Comparison of ENCODE assay signal across 21 cellular contexts in the genomic region with DNA sequence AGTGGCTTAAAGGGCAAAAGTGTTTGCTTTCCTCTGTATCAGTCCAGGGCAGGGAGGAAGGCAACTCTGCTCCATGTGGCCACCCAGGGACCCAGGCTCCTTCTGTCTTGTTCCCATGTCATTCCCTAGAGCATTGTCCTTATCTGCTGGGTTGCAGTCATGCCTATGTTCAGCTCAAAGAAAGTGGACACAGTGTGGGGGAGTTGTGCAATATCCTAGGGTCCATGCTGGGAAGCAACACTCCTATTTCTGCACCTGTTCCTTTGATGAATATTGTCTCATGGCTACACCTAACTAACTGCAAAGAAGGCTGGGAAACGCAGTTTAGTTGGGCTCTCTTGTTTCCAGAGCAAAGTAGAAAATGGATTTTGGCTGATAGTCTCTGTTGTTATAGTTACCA.
DNase-seq lines count a peak whose midpoint lies in the region; FAIRE-seq and TF ChIP-seq lines count a peak whose summit lies in the region.
"Had no signal": no experiment of that assay in that cellular context is flagged by ENCODE, and none has a peak within 500 bp of the region (broad histone marks: within the 10 kb centered on the region; RNA-seq: fewer than 3 reads in every experiment).

No MANE protein-coding gene starts in this region.

- H3K14ac ChIP-seq in H1 (ENCODE audit: insufficient read length) (no peak overlapping the region), neuronal stem cell (ENCODE audit: low read length) (no peak overlapping the region)

- H3K27ac ChIP-seq in H1 (ENCODE audit: low read depth, low read length) (no peak overlapping the region), neuronal stem cell (replicated peaks; ENCODE audit: low read length) (no peak overlapping the region)
- H3K27ac ChIP-seq: 22Rv1, A549, C4-2B, GM23248 had no signal

- H3K9me3 Mint-ChIP-seq in nephron progenitor cell: no peaks in the 10 kb centered on the region
- H3K9me3 Mint-ChIP-seq: CD4-positive, alpha-beta T cell had no signal

- peaks cover 5% of the 10 kb centered on the region for H3K27me3 Mint-ChIP-seq in nephron progenitor cell (ENCODE audit: low read depth, poor library complexity)

- H3K23me2 ChIP-seq in H1 (ENCODE audit: low read depth, low read length): no peaks in the 10 kb centered on the region

- no peak for TF ChIP-seq RAD21 in H1 (IDR thresholded peaks at IDR 0.05 in 1 of 2, conservative IDR thresholded peaks at IDR 0.05 in 1 of 2; ENCODE audit: low read depth in 2 of 2, low read length in 2 of 2)

- no peak overlapping the region for H3K4me3 Mint-ChIP-seq in nephron progenitor cell
- H3K4me3 Mint-ChIP-seq: CD4-positive, alpha-beta T cell had no signal

- TF ChIP-seq EP300 in H1 (IDR thresholded peaks at IDR 0.05; ENCODE audit: borderline replicate concordance in 1 of 2, low read depth in 2 of 2, low read length in 2 of 2): no peak

- H2BK15ac ChIP-seq in H1 (ENCODE audit: low read length) (no peak overlapping the region), neuronal stem cell (ENCODE audit: low read length) (no peak overlapping the region)

- H3K18ac ChIP-seq in H1 (ENCODE audit: extremely low read depth, low read length) (no peak overlapping the region), neuronal stem cell (ENCODE audit: low read length) (peak overlapping the region; percentile 13)

- no peak overlapping the region for H3K4me2 ChIP-seq in H1 (ENCODE audit: insufficient read depth in 1 of 2, low read depth in 2 of 2, low read length in 2 of 2)
- no peak overlapping the region for H3K4me2 ChIP-seq in neuronal stem cell (ENCODE audit: insufficient read depth, low read length, poor library complexity, severe bottlenecking)
- H3K4me2 ChIP-seq: A549 had no signal

- TF ChIP-seq CTCF in H1 (IDR thresholded peaks at IDR 0.05; ENCODE audit: control extremely low read depth in 1 of 3, insufficient read depth in 1 of 3, low read depth in 1 of 3, low read length in 3 of 3) (no peak), nephron progenitor cell (IDR thresholded peaks at IDR 0.05) (no peak)

- H4K20me1 ChIP-seq in H1 (replicated peaks in 1 of 2; ENCODE audit: control insufficient read depth in 1 of 2, insufficient read depth in 2 of 2, low read length in 2 of 2): no peaks in the 10 kb centered on the region

- H2AFZ ChIP-seq in H1 (ENCODE audit: low read length) (no peak overlapping the region; the same call in 1 of the 2 replicates), neuronal stem cell (ENCODE audit: low read length) (no peak overlapping the region)
- H2AFZ ChIP-seq: GM23248 had no signal

- no peak for FAIRE-seq in H1 (lab: Jason Lieb, UNC)
- FAIRE-seq: A549, D721Med, GM12878, GM19239, H54 had no signal

- no peak overlapping the region for H4K5ac ChIP-seq in H1 (ENCODE audit: insufficient read length, low read depth, low read length)

- H4K8ac ChIP-seq in H1 (ENCODE audit: extremely low read depth, insufficient read depth, low read length) (no peak overlapping the region), neuronal stem cell (ENCODE audit: low read depth, low read length) (no peak overlapping the region)

- TF ChIP-seq POLR2A in H1 (IDR thresholded peaks at IDR 0.05; ENCODE audit: control extremely low read depth in 1 of 2, low read depth in 2 of 2, low read length in 2 of 2): no peak

- no peak overlapping the region for H3K4ac ChIP-seq in H1 (replicated peaks; ENCODE audit: insufficient read length, low read depth, low read length)
- no peak overlapping the region for H3K4ac ChIP-seq in neuronal stem cell (ENCODE audit: low read length)

- DNase-seq in DMS53 (lab: John Stamatoyannopoulos, UW): peak; percentile 8
- no peak for DNase-seq in DMS53 treated with DMSO at 0.1 percent for 48 hours (lab: John Stamatoyannopoulos, UW; ENCODE audit: unreplicated experiment)
- DNase-seq in LHCN-M2 (ENCODE audit: low read depth): peak; percentile 25
- DNase-seq in H1 (ENCODE audit: low read depth in 1 of 2, low spot score in 2 of 2): no peak
- DNase-seq in neuronal stem cell (ENCODE audit: low spot score): no peak
- no peak for DNase-seq in GDM1 (lab: John Stamatoyannopoulos, UW)
- no peak for DNase-seq in NCI-H82 treated with DMSO at 0.1 percent for 48 hours (lab: John Stamatoyannopoulos, UW; ENCODE audit: unreplicated experiment)
- no peak for DNase-seq in nephron progenitor cell
- DNase-seq: AML-193; Caco-2; CD4-positive, alpha-beta T cell; DMS79 treated with DMSO at 0.1 percent for 48 hours; GM23248; HCEC 1CT had no signal

- H3K36me3 Mint-ChIP-seq in nephron progenitor cell (ENCODE audit: low read depth): no peaks in the 10 kb centered on the region

- no peak overlapping the region for H3K9ac ChIP-seq in H1 (replicated peaks in 1 of 4; ENCODE audit: extremely low read depth in 1 of 4, low read depth in 3 of 4, low read length in 3 of 4)
- no peak overlapping the region for H3K9ac ChIP-seq in neuronal stem cell (ENCODE audit: low read depth, low read length, poor library complexity)
- H3K9ac ChIP-seq: GM23248 had no signal

- no peak overlapping the region for H3K27ac Mint-ChIP-seq in nephron progenitor cell
- H3K27ac Mint-ChIP-seq: CD4-positive, alpha-beta T cell had no signal

- H3K4me1 ChIP-seq in H1 (replicated peaks in 1 of 4; ENCODE audit: control insufficient read depth in 3 of 4, insufficient read depth in 4 of 4, low read length in 3 of 4) (no peaks in the 10 kb centered on the region), neuronal stem cell (ENCODE audit: control insufficient read depth in 2 of 2, insufficient read depth in 1 of 2, low read depth in 1 of 2, low read length in 2 of 2) (no peaks in the 10 kb centered on the region)
- H3K4me1 ChIP-seq: A549, Caco-2 had no signal

- H3K56ac ChIP-seq in H1 (replicated peaks; ENCODE audit: insufficient read length, low read depth, low read length): no peak overlapping the region

- no peaks in the 10 kb centered on the region for H3K79me2 ChIP-seq in H1 (ENCODE audit: control insufficient read depth in 1 of 2, insufficient read depth in 2 of 2, low read length in 2 of 2)

- H4K91ac ChIP-seq in H1 (replicated peaks; ENCODE audit: insufficient read length, low read length) (no peak overlapping the region), neuronal stem cell (ENCODE audit: low read depth, low read length, poor library complexity) (no peak overlapping the region)

- CTCF ChIA-PET in H1 (lab: Charles Lee; ENCODE audit: partially characterized antibody): interaction anchor here (0.6 kb wide), 1 partner anchor 103 kb away, joined by 3 read pairs; no protein-coding TSS in a partner anchor

- H2BK5ac ChIP-seq in H1 (ENCODE audit: low read depth, low read length) (no peak overlapping the region), neuronal stem cell (ENCODE audit: low read length) (no peak overlapping the region)

- H3K4me3 ChIP-seq in H1 (ENCODE audit: extremely low read depth in 1 of 4, insufficient read depth in 2 of 4, low read depth in 3 of 4, low read length in 4 of 4): no peak overlapping the region
- H3K4me3 ChIP-seq in neuronal stem cell (ENCODE audit: low read length in 2 of 2): no peak overlapping the region
- H3K4me3 ChIP-seq: A549, GM12878, GM23248 had no signal

- no peaks in the 10 kb centered on the region for H3K4me1 Mint-ChIP-seq in nephron progenitor cell

- no peaks in the 10 kb centered on the region for H3K27me3 ChIP-seq in H1 (replicated peaks in 1 of 4; ENCODE audit: control insufficient read depth in 3 of 4, extremely low read depth in 1 of 4, insufficient read depth in 3 of 4, low read length in 3 of 4)
- H3K27me3 ChIP-seq in neuronal stem cell (ENCODE audit: control insufficient read depth in 3 of 3, insufficient read depth in 3 of 3, low read depth in 1 of 3, low read length in 3 of 3): no peaks in the 10 kb centered on the region

- 91% methylated on average over 1 of the region's 1 CpG; no CpG with 5 or more reads in 1 of the 2 experiments for WGBS in H1 (ENCODE audit: extremely low coverage in 1 of 2, insufficient coverage in 1 of 2, insufficient read length in 1 of 2, insufficient replicate concordance in 2 of 2, low coverage in 1 of 2, low lambda C conversion rate in 2 of 2, missing lambda C conversion rate in 1 of 2), 2 experiments
- WGBS in neuronal stem cell (ENCODE audit: extremely low coverage in 2 of 2, insufficient read length in 2 of 2, insufficient replicate concordance in 1 of 2), 2 donors: no CpG with 5 or more reads among the region's 1 CpG

- POLR2A ChIA-PET in H1 (lab: Charles Lee; ENCODE audit: partially characterized antibody): no interaction called here

- no peak overlapping the region for H2BK20ac ChIP-seq in H1 (ENCODE audit: low read length)

- H3K9me3 ChIP-seq in H1 (ENCODE audit: insufficient read depth in 2 of 2, low read depth in 1 of 2, low read length in 1 of 2): no peaks in the 10 kb centered on the region
- H3K9me3 ChIP-seq in neuronal stem cell (replicated peaks in 1 of 2; ENCODE audit: control insufficient read depth in 2 of 2, insufficient read depth in 1 of 2, low read depth in 1 of 2, low read length in 2 of 2): no peaks in the 10 kb centered on the region
- H3K9me3 ChIP-seq: A549, Caco-2 had no signal

- H3K79me1 ChIP-seq in H1 (ENCODE audit: low read depth, low read length) (no peaks in the 10 kb centered on the region), neuronal stem cell (ENCODE audit: low read depth, low read length) (no peaks in the 10 kb centered on the region)

- H3K36me3 ChIP-seq in H1 (ENCODE audit: control insufficient read depth in 2 of 4, insufficient read depth in 4 of 4, low read length in 3 of 4) (no peaks in the 10 kb centered on the region), neuronal stem cell (replicated peaks in 1 of 2; ENCODE audit: control insufficient read depth in 2 of 2, insufficient read depth in 2 of 2, low read length in 2 of 2) (no peaks in the 10 kb centered on the region)

- no peak overlapping the region for H2BK12ac ChIP-seq in H1 (ENCODE audit: low read depth, low read length)
- no peak overlapping the region for H2BK12ac ChIP-seq in neuronal stem cell (ENCODE audit: low read length)

- H2BK120ac ChIP-seq in H1 (replicated peaks; ENCODE audit: low read depth, low read length) (no peak overlapping the region), neuronal stem cell (ENCODE audit: low read depth, low read length) (no peak overlapping the region)

- H2AK5ac ChIP-seq in H1 (ENCODE audit: low read depth, low read length): no peak overlapping the region
- no peak overlapping the region for H2AK5ac ChIP-seq in neuronal stem cell (ENCODE audit: low read depth, low read length)

- H3K23ac ChIP-seq in H1 (ENCODE audit: insufficient read length): no peak overlapping the region
- no peak overlapping the region for H3K23ac ChIP-seq in neuronal stem cell (ENCODE audit: low read depth, low read length, poor library complexity)

TF ChIP-seq in H1, 55 proteins besides CTCF, POLR2A, EP300 and RAD21:
- peak; percentile 18; the same call in 1 of the 2 replicates for TF ChIP-seq CEBPB (IDR thresholded peaks at IDR 0.05; ENCODE audit: low read depth, low read length)
- no peak for TF ChIP-seq RNF2 (IDR thresholded peaks at IDR 0.05; ENCODE audit: borderline replicate concordance, low read depth, low read length, missing control alignments, poor library complexity, severe bottlenecking)

Comparison
In these comparisons a context has a peak if more than half of its experiments do, and no peak if none do; other contexts are left out.
1. DNase-seq: peak in DMS53 (single experiment) and LHCN-M2 (single experiment); none in DMS53 treated with DMSO at 0.1 percent for 48 hours (single experiment), H1 (0 of 2), neuronal stem cell (single experiment), GDM1 (single experiment), NCI-H82 treated with DMSO at 0.1 percent for 48 hours (single experiment) and nephron progenitor cell (single experiment).